In the genomic region with DNA sequence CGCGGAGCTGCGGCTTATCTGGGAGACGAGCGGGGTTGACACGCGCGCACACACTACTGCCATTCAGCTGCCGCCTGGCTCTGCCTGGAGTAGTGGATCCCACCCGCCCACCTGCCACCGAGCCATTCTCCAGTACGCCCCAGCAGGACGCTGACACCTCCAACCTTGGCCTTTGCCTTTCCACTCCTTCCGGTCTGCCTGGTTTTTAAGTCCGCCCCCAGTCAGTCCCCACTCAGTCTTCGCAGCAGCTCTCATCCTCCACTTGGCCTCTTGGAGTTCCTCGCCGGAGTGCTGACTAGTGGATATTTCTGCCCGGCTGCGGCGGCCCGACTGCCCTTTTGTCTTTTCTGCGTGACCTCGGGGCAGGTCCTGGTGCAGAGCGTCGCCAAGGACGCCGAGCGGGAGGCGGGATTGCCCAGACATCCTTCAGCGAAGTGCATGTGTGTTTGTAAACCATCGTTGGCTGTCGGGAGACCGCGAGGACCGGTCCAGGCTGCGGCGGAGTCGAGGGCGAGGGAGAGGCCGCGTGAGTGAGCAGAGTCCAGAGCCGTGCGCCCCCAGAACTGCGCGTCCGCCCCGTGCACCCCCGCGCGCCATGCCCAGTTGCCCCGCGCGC, we compare ENCODE assay signal across 8 cellular contexts. TPM values are rescaled to one million over a fixed set of nuclear protein-coding genes. Genes with fewer than 3 reads are reported as not detected.
DNase-seq lines count a peak whose midpoint lies in the region; ATAC-seq and TF ChIP-seq lines count a peak whose summit lies in the region.

No MANE protein-coding gene starts in this region.

- no peak for TF ChIP-seq POLR2A in uterus (IDR thresholded peaks at IDR 0.05)

- DNase-seq in ELR (ENCODE audit: low read depth): peak; percentile 68
- peak; percentile 54 for DNase-seq in M059J (ENCODE audit: low read depth)
- DNase-seq in caudate nucleus (lab: John Stamatoyannopoulos, UW): peak in 37 of 61 donors; percentile 2 to 72 (median 28)
- no peak for DNase-seq in memory B cell (ENCODE audit: low spot score in 2 of 2)
- DNase-seq in uterus: peak; percentile 38 to 52
- no peak for DNase-seq in HT-29 (ENCODE audit: low spot score)
- DNase-seq in Karpas-422: no peak

- H3K36me3 ChIP-seq in uterus: no peaks in the 10 kb centered on the region
- no peaks in the 10 kb centered on the region for H3K36me3 ChIP-seq in Karpas-422 (ENCODE audit: insufficient read depth, low read length)

- no peaks in the 10 kb centered on the region for H3K36me3 Mint-ChIP-seq in memory B cell

- H3K27ac Mint-ChIP-seq in memory B cell: no peak overlapping the region

- H3K79me2 ChIP-seq in Karpas-422 (ENCODE audit: low read length): no peaks in the 10 kb centered on the region

- peaks cover 25% of the 10 kb centered on the region for H3K27me3 Mint-ChIP-seq in memory B cell

- no peak overlapping the region for H2AFZ ChIP-seq in Karpas-422 (ENCODE audit: low read length)

- no peak for TF ChIP-seq CTCF in uterus (IDR thresholded peaks at IDR 0.05)

- no peak overlapping the region for H3K9ac ChIP-seq in Karpas-422 (ENCODE audit: low read length)

- no peaks in the 10 kb centered on the region for H4K20me1 ChIP-seq in Karpas-422 (ENCODE audit: insufficient read depth, low read depth, low read length)

- H3K27ac ChIP-seq in caudate nucleus (ENCODE audit: low read depth, low read length): no peak overlapping the region
- H3K27ac ChIP-seq in uterus: peak overlapping the region; percentile 79 to 89
- no peak overlapping the region for H3K27ac ChIP-seq in Karpas-422 (ENCODE audit: low read length)

- intact Hi-C loops in uterus (cut with DNase I; ENCODE audit: low total_unique reads): no loop called here

- H3K4me1 Mint-ChIP-seq in memory B cell: peaks cover 16% of the 10 kb centered on the region

- H3K9me3 ChIP-seq in uterus (no peaks in the 10 kb centered on the region), Karpas-422 (ENCODE audit: low read length) (no peaks in the 10 kb centered on the region)

- H3K4me3 Mint-ChIP-seq in memory B cell: peak overlapping the region; percentile 73

- H3K9me2 ChIP-seq in Karpas-422 (replicated peaks; ENCODE audit: insufficient read depth, low read length): no peaks in the 10 kb centered on the region

- H3K27me3 ChIP-seq in uterus (no peaks in the 10 kb centered on the region), Karpas-422 (ENCODE audit: low read length) (no peaks in the 10 kb centered on the region)

- H3K4me2 ChIP-seq in Karpas-422 (ENCODE audit: low read depth, low read length, poor library complexity, severe bottlenecking): no peak overlapping the region

- H3K4me3 ChIP-seq in uterus (peak overlapping the region; percentile 50 to 80), Karpas-422 (ENCODE audit: low read length) (no peak overlapping the region)

- no peak for ATAC-seq in memory B cell (ENCODE audit: low read depth)
- no peak for ATAC-seq in HG03457 (IDR thresholded peaks at IDR 0.05; ENCODE audit: unreplicated experiment)

- H3K4me1 ChIP-seq in uterus: no peaks in the 10 kb centered on the region
- no peaks in the 10 kb centered on the region for H3K4me1 ChIP-seq in Karpas-422 (ENCODE audit: low read length)

- H3K9me3 Mint-ChIP-seq in memory B cell: no peaks in the 10 kb centered on the region

RNA-seq across cellular contexts. Expression of a gene that starts 1.1 kb away (rescaled TPM):
- 8.1 and 13.3 TPM in 2 replicates for total RNA-seq in M059J (2014; rRNA removed; shearing (Covaris generic))
- 100 to 1,000 TPM in 1 of 4 donors, 10 to 100 TPM in 3; 22.9 to 118 (median 59.0) TPM for total RNA-seq in uterus
- total RNA-seq in HT-29 (2014; rRNA removed; shearing (Covaris generic)): not detected in 2 replicates
- total RNA-seq in Karpas-422 (2014; rRNA removed; shearing (Covaris generic); ENCODE audit: low replicate concordance): not detected in 2 replicates

Comparison
In these comparisons a context has a peak if more than half of its experiments do, and no peak if none do; other contexts are left out.
1. DNase-seq: peak in ELR (single experiment), M059J (single experiment), caudate nucleus (37 of 61) and uterus (2 of 2); none in memory B cell (0 of 2), HT-29 (single experiment) and Karpas-422 (single experiment).
2. H3K27ac ChIP-seq: peak in uterus (2 of 2); none in caudate nucleus (single experiment) and Karpas-422 (single experiment).